ENCODE assay signal across 13 cellular contexts in genomic region chr2:65204461-65205230, GRCh38. TPM values are rescaled to one million over a fixed set of nuclear protein-coding genes. Genes with fewer than 3 reads are reported as not detected.
A peak's percentile ranks its signal among the peaks of the same experiment; 100 is the strongest.
DNase-seq lines count a peak whose midpoint lies in the region; ATAC-seq, FAIRE-seq and TF ChIP-seq lines count a peak whose summit lies in the region.
"Had no signal": no experiment of that assay in that cellular context is flagged by ENCODE, and none has a peak within 500 bp of the region (broad histone marks: within the 10 kb centered on the region; RNA-seq: fewer than 3 reads in every experiment).

No MANE protein-coding gene starts in this region.

- 0 out of 2 replicates have a peak, but pooled peaks cover 3% of the 10 kb centered on the region for H3K36me3 ChIP-seq in BLaER1
- no peaks in the 10 kb centered on the region for H3K36me3 ChIP-seq in hepatocyte (replicated peaks; ENCODE audit: insufficient read depth, low read depth)
- H3K36me3 ChIP-seq: prostate gland, vagina had no signal

- H3K27me3 ChIP-seq in BLaER1 (no peaks in the 10 kb centered on the region), right cardiac atrium (ENCODE audit: control insufficient read depth, insufficient read depth) (no peaks in the 10 kb centered on the region), hepatocyte (peaks cover 4% of the 10 kb centered on the region)
- H3K27me3 ChIP-seq: vagina had no signal

- no peak for TF ChIP-seq CTCF in CD14-positive monocyte (IDR thresholded peaks at IDR 0.05)
- no peak for TF ChIP-seq CTCF in hepatocyte (IDR thresholded peaks at IDR 0.05; ENCODE audit: poor library complexity)

- no peak for DNase-seq in H54 (ENCODE audit: insufficient read length, low spot score)
- DNase-seq in T-helper 22 cell (ENCODE audit: low read depth): peak; percentile 30
- DNase-seq in right cardiac atrium: peak in 1 of 3 donors; percentile 68
- no peak for DNase-seq in COR-L47 (lab: John Stamatoyannopoulos, UW)
- no peak for DNase-seq in CD14-positive monocyte (ENCODE audit: low spot score)
- no peak for DNase-seq in hepatocyte (ENCODE audit: low spot score)
- DNase-seq: T1000 had no signal

- H2AFZ ChIP-seq in hepatocyte: no peak overlapping the region

- H3K9me3 ChIP-seq in BLaER1 (no peaks in the 10 kb centered on the region), right cardiac atrium (ENCODE audit: control insufficient read depth, low read length) (no peaks in the 10 kb centered on the region), hepatocyte (ENCODE audit: low read depth) (no peaks in the 10 kb centered on the region)
- H3K9me3 ChIP-seq: prostate gland, vagina had no signal

- H3K4me3 ChIP-seq in BLaER1: 0 out of 2 replicates have a peak overlapping the region, but pooled peaks have one; percentile 41
- H3K4me3 ChIP-seq in right cardiac atrium (ENCODE audit: low read length): no peak overlapping the region
- no peak overlapping the region for H3K4me3 ChIP-seq in hepatocyte
- H3K4me3 ChIP-seq: prostate gland, vagina had no signal

- peaks cover 10% of the 10 kb centered on the region for H3K4me1 ChIP-seq in BLaER1
- H3K4me1 ChIP-seq in right cardiac atrium (ENCODE audit: control insufficient read depth, insufficient read depth, low read length): no peaks in the 10 kb centered on the region
- H3K4me1 ChIP-seq in hepatocyte (ENCODE audit: insufficient read depth): no peaks in the 10 kb centered on the region
- H3K4me1 ChIP-seq: prostate gland, vagina had no signal

- WGBS in right cardiac atrium: 93% methylated on average over 20 of the region's 20 CpGs
- WGBS in hepatocyte (ENCODE audit: low lambda C conversion rate, missing lambda C conversion rate): 96% methylated on average over 20 of the region's 20 CpGs

- ATAC-seq in right cardiac atrium (no peak), HG02885 (IDR thresholded peaks at IDR 0.05; ENCODE audit: poor library complexity, unreplicated experiment) (no peak)

- peaks cover 0 to 2% of the 10 kb centered on the region in 2 donors for H3K36me3 Mint-ChIP-seq in CD14-positive monocyte
- H3K36me3 Mint-ChIP-seq: activated naive CD4-positive, alpha-beta T cell treated with anti-CD3 and anti-CD28 coated beads, Interleukin-2, amount 50 U/mL, for 24 hours had no signal

- H4K20me1 ChIP-seq in BLaER1 (no peaks in the 10 kb centered on the region), hepatocyte (ENCODE audit: insufficient read depth, poor library complexity, severe bottlenecking) (no peaks in the 10 kb centered on the region)

- H3K4me3 Mint-ChIP-seq in CD14-positive monocyte: no peak overlapping the region
- H3K4me3 Mint-ChIP-seq: activated naive CD4-positive, alpha-beta T cell treated with anti-CD3 and anti-CD28 coated beads, Interleukin-2, amount 50 U/mL, for 24 hours had no signal

- H3K27ac Mint-ChIP-seq in CD14-positive monocyte: no peak overlapping the region
- H3K27ac Mint-ChIP-seq: activated naive CD4-positive, alpha-beta T cell treated with anti-CD3 and anti-CD28 coated beads, Interleukin-2, amount 50 U/mL, for 24 hours had no signal

- peaks cover 0 to 1% (median 0%) of the 10 kb centered on the region in 7 donors for H3K9me3 Mint-ChIP-seq in CD14-positive monocyte
- H3K9me3 Mint-ChIP-seq: activated naive CD4-positive, alpha-beta T cell treated with anti-CD3 and anti-CD28 coated beads, Interleukin-2, amount 50 U/mL, for 24 hours had no signal

- H3K27me3 Mint-ChIP-seq in CD14-positive monocyte (ENCODE audit: low read depth in 3 of 3): peaks cover 0 to 2% (median 2%) of the 10 kb centered on the region in 3 donors
- H3K27me3 Mint-ChIP-seq: activated naive CD4-positive, alpha-beta T cell treated with anti-CD3 and anti-CD28 coated beads, Interleukin-2, amount 50 U/mL, for 24 hours had no signal

- no peak overlapping the region for H3K27ac ChIP-seq in BLaER1
- peak overlapping the region; percentile 17 for H3K27ac ChIP-seq in right cardiac atrium (ENCODE audit: low read length)
- H3K27ac ChIP-seq in hepatocyte: no peak overlapping the region
- H3K27ac ChIP-seq: prostate gland, vagina had no signal

- H3K4me1 Mint-ChIP-seq in CD14-positive monocyte: peaks cover 17% of the 10 kb centered on the region
- H3K4me1 Mint-ChIP-seq: activated naive CD4-positive, alpha-beta T cell treated with anti-CD3 and anti-CD28 coated beads, Interleukin-2, amount 50 U/mL, for 24 hours had no signal

- H3K9me2 ChIP-seq in hepatocyte (replicated peaks; ENCODE audit: insufficient read depth): no peaks in the 10 kb centered on the region

- H3K79me2 ChIP-seq in hepatocyte: no peaks in the 10 kb centered on the region

- FAIRE-seq in H54 (lab: Jason Lieb, UNC): peak; percentile 20
- FAIRE-seq: endothelial cell of umbilical vein had no signal

- H3K4me2 ChIP-seq in BLaER1 (no peak overlapping the region), hepatocyte (no peak overlapping the region)

- H3K9ac ChIP-seq in BLaER1: no peak overlapping the region

- intact Hi-C loops in right cardiac atrium (cut with DNase I): no loop called here
- intact Hi-C loops in CD14-positive monocyte (cut with micrococcal nuclease): no loop called here

- TF ChIP-seq POLR2A in H54 (IDR thresholded peaks at IDR 0.05; ENCODE audit: low read depth, low read length): no peak

RNA-seq across cellular contexts. Expression of gene ACTR2, which starts 23.0 kb away (rescaled TPM):
- 100 to 1,000 TPM; 104 to 133 (median 113) TPM for total RNA-seq in right cardiac atrium
- 41.8 TPM for polyA plus RNA-seq in right cardiac atrium
- polyA plus RNA-seq in CD14-positive monocyte: 100 to 1,000 TPM; 342 to 560 TPM
- 89.4 and 97.7 TPM in 2 replicates for total RNA-seq in hepatocyte
- 60.9 and 75.6 TPM in 2 replicates for polyA plus RNA-seq in hepatocyte
